ENCODE assay signal across 21 cellular contexts in the genomic region with DNA sequence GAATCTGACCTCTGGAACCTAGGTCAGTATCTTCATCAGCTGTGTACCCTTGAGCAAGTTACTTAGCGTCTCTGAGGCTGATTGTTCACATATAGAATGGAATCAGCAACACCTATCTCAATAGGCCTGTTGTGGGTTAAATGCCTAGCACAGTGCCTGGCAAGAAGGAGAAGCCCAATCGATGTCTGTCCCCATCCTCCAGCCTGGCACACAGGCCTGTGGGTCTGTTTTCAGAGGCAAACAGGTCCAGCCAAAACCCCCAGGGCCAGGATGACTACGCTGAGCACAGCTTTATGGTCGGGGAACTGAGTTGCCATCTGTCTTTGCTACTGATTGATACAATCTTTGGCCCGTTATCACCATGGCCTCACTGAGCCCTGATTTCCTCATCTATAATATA.
DNase-seq lines count a peak whose midpoint lies in the region; ATAC-seq and TF ChIP-seq lines count a peak whose summit lies in the region.
"Had no signal": no experiment of that assay in that cellular context is flagged by ENCODE, and none has a peak within 500 bp of the region (broad histone marks: within the 10 kb centered on the region; RNA-seq: fewer than 3 reads in every experiment).

No MANE protein-coding gene starts in this region.

- H3K4me3 ChIP-seq in smooth muscle cell, result no peak overlapping the region
- H3K4me3 ChIP-seq: BLaER1 had no signal

- H2AFZ ChIP-seq in smooth muscle cell (ENCODE audit: low read depth), result no peak overlapping the region

- peaks cover 18% of the 10 kb centered on the region for H3K4me1 Mint-ChIP-seq in endothelial cell (ENCODE audit: unreplicated experiment)
- H3K4me1 Mint-ChIP-seq: CD4-positive, CD25-positive, alpha-beta regulatory T cell; IgD-negative memory B cell had no signal

- H3K27ac ChIP-seq in caudate nucleus (ENCODE audit: low read depth, low read length) (peak overlapping the region; percentile 15), smooth muscle cell (ENCODE audit: low read depth) (no peak overlapping the region)
- H3K27ac ChIP-seq: BLaER1, HL-60, KMS-11 had no signal

- DNase-seq in NCI-H446 treated with DMSO at 0.1 percent for 48 hours (lab: John Stamatoyannopoulos, UW) (peak; percentile 16), caudate nucleus (lab: John Stamatoyannopoulos, UW) (peak in 1 of 61 donors; percentile 32), endothelial cell (ENCODE audit: low spot score) (no peak), smooth muscle cell (lab: John Stamatoyannopoulos, UW; ENCODE audit: unreplicated experiment) (no peak), NCI-H510A (lab: John Stamatoyannopoulos, UW) (no peak), SHP77 treated with DMSO at 0.1 percent for 48 hours (lab: John Stamatoyannopoulos, UW) (no peak)
- DNase-seq: CD4-positive, CD25-positive, alpha-beta regulatory T cell; DMS79; EL; GF-D8; MM.1S; NCI-H2029 treated with DMSO at 0.1 percent for 48 hours; NCI-H510A treated with DMSO at 0.1 percent for 48 hours; PC-3 had no signal

- H3K27ac Mint-ChIP-seq in endothelial cell (ENCODE audit: unreplicated experiment), result peak overlapping the region; percentile 12
- H3K27ac Mint-ChIP-seq: CD4-positive, CD25-positive, alpha-beta regulatory T cell had no signal

- H3F3A ChIP-seq in smooth muscle cell (ENCODE audit: low read depth), result peaks cover 19% of the 10 kb centered on the region

- no peak overlapping the region for H3K9ac ChIP-seq in smooth muscle cell (ENCODE audit: low read depth)
- H3K9ac ChIP-seq: BLaER1, KMS-11 had no signal

- no peaks in the 10 kb centered on the region for H3K79me2 ChIP-seq in smooth muscle cell (ENCODE audit: low read depth)

- no peaks in the 10 kb centered on the region for H3K27me3 Mint-ChIP-seq in endothelial cell (ENCODE audit: unreplicated experiment)

- WGBS in smooth muscle cell (ENCODE audit: low lambda C conversion rate), result 92% methylated on average over 5 of the region's 5 CpGs

- no peak overlapping the region for H3K4me3 Mint-ChIP-seq in endothelial cell (ENCODE audit: unreplicated experiment)
- H3K4me3 Mint-ChIP-seq: CD4-positive, CD25-positive, alpha-beta regulatory T cell; IgD-negative memory B cell had no signal

- H3K9me3 ChIP-seq in smooth muscle cell (replicated peaks; ENCODE audit: low read depth), result no peaks in the 10 kb centered on the region

- peak overlapping the region; percentile 15 for H3K4me2 ChIP-seq in smooth muscle cell
- H3K4me2 ChIP-seq: BLaER1, KMS-11 had no signal

- no peaks in the 10 kb centered on the region for H3K36me3 Mint-ChIP-seq in endothelial cell (ENCODE audit: low read depth, unreplicated experiment)
- H3K36me3 Mint-ChIP-seq: CD4-positive, CD25-positive, alpha-beta regulatory T cell; IgD-negative memory B cell had no signal

- no peaks in the 10 kb centered on the region for H4K20me1 ChIP-seq in smooth muscle cell (ENCODE audit: low read depth)
- H4K20me1 ChIP-seq: BLaER1 had no signal

- H3K27me3 ChIP-seq in smooth muscle cell (ENCODE audit: low read depth), result no peaks in the 10 kb centered on the region
- H3K27me3 ChIP-seq: BLaER1 had no signal

- H3K4me1 ChIP-seq in smooth muscle cell (ENCODE audit: low read depth), result peaks cover 16% of the 10 kb centered on the region
- H3K4me1 ChIP-seq: BLaER1 had no signal

- H3K9me3 Mint-ChIP-seq in endothelial cell (ENCODE audit: unreplicated experiment), result no peaks in the 10 kb centered on the region

- TF ChIP-seq CTCF in endothelial cell (IDR thresholded peaks at IDR 0.05; ENCODE audit: unreplicated experiment) (no peak), smooth muscle cell (IDR thresholded peaks at IDR 0.05; ENCODE audit: borderline replicate concordance, insufficient read depth, poor library complexity, severe bottlenecking) (no peak)

- H3K36me3 ChIP-seq in smooth muscle cell (ENCODE audit: low read depth), result no peaks in the 10 kb centered on the region
- H3K36me3 ChIP-seq: BLaER1 had no signal

- no peak for ATAC-seq in GM19455 (IDR thresholded peaks at IDR 0.05; ENCODE audit: unreplicated experiment)
- ATAC-seq: HCT116, PC-3, Right ventricle myocardium inferior had no signal
